In genomic region chr5:14884062-14884612, GRCh38 we compare ENCODE assay signal across 23 cellular contexts.
"Had no signal": no experiment of that assay in that cellular context is flagged by ENCODE, and none has a peak within 500 bp of the region (broad histone marks: within the 10 kb centered on the region; RNA-seq: fewer than 3 reads in every experiment).

No MANE protein-coding gene starts in this region.

- ATAC-seq: naive thymus-derived CD8-positive, alpha-beta T cell; right lobe of liver had no signal

- H3K36me3 ChIP-seq: colonic mucosa, esophagus muscularis mucosa, ovary, right lobe of liver, tibial artery, upper lobe of left lung had no signal

- H3K4me3 ChIP-seq: colonic mucosa, esophagus muscularis mucosa, ovary, right lobe of liver, smooth muscle cell, testis, tibial artery, upper lobe of left lung had no signal

- H3K9me3 ChIP-seq: colonic mucosa, esophagus muscularis mucosa, ovary, right lobe of liver, testis, tibial artery, upper lobe of left lung had no signal

- H3K27me3 ChIP-seq: colonic mucosa, esophagus muscularis mucosa, ovary, right lobe of liver, testis, tibial artery, upper lobe of left lung had no signal

- DNase-seq: colonic mucosa; effector CD8-positive, alpha-beta T cell; endodermal cell; mesenchymal stem cell; midbrain; naive thymus-derived CD8-positive, alpha-beta T cell; nephron progenitor cell; occipital lobe; ovary; posterior cingulate gyrus; retina; right lobe of liver; stimulated activated CD4-positive, alpha-beta T cell treated with anti-CD3 and anti-CD28 coated beads, Interleukin-12 subunit alpha, Interleukin-12 subunit beta, amount 100 ng/mL, for 4 hours; stimulated activated CD4-positive, alpha-beta T cell treated with anti-CD3 and anti-CD28 coated beads, Interleukin-1b, Interleukin-23, amount 100 ng/mL, for 48 hours; stimulated activated CD4-positive, alpha-beta T cell treated with anti-CD3 and anti-CD28 coated beads, Interleukin-4, amount 100 ng/mL, for 1 hour; stimulated activated CD8-positive, alpha-beta memory T cell treated with anti-CD3 and anti-CD28 coated beads, Interleukin-4, amount 100 ng/mL, for 48 hours; stimulated activated naive CD4-positive, alpha-beta T cell treated with Interleukin-2 at 50 U/mL for 16 hours; substantia nigra; testis; tibial artery; upper lobe of left lung had no signal

- H3K4me1 ChIP-seq: colonic mucosa, right lobe of liver, testis, tibial artery, upper lobe of left lung had no signal

- H3K4me2 ChIP-seq: smooth muscle cell had no signal

- H3K27ac ChIP-seq: colonic mucosa, esophagus muscularis mucosa, ovary, right lobe of liver, testis, tibial artery, upper lobe of left lung had no signal
